27 cellular contexts compared by ENCODE assay signal in genomic region chr19:43553656-43554055, GRCh38. TPM values are rescaled to one million over a fixed set of nuclear protein-coding genes. Genes with fewer than 3 reads are reported as not detected.
DNase-seq lines count a peak whose midpoint lies in the region; ATAC-seq, FAIRE-seq and TF ChIP-seq lines count a peak whose summit lies in the region.
"Had no signal": no experiment of that assay in that cellular context is flagged by ENCODE, and none has a peak within 500 bp of the region (broad histone marks: within the 10 kb centered on the region; RNA-seq: fewer than 3 reads in every experiment).

No MANE protein-coding gene starts in this region.

- H3K4me3 Mint-ChIP-seq in activated T-cell treated with anti-CD3 and anti-CD28 coated beads, Interleukin-2, amount 50 U/mL, for 24 hours: no peak overlapping the region
- no peak overlapping the region for H3K4me3 Mint-ChIP-seq in stimulated activated effector memory CD8-positive, alpha-beta T cell treated with anti-CD3 and anti-CD28 coated beads, Interleukin-12 subunit alpha, Interleukin-12 subunit beta, amount 100 ng/mL, for 72 hours
- H3K4me3 Mint-ChIP-seq: CD4-positive, alpha-beta memory T cell had no signal

- no peaks in the 10 kb centered on the region for H3K9me3 Mint-ChIP-seq in activated T-cell treated with anti-CD3 and anti-CD28 coated beads, Interleukin-2, amount 50 U/mL, for 24 hours
- H3K9me3 Mint-ChIP-seq in stimulated activated effector memory CD8-positive, alpha-beta T cell treated with anti-CD3 and anti-CD28 coated beads, Interleukin-12 subunit alpha, Interleukin-12 subunit beta, amount 100 ng/mL, for 72 hours: no peaks in the 10 kb centered on the region
- H3K9me3 Mint-ChIP-seq: CD4-positive, alpha-beta memory T cell had no signal

- peak overlapping the region; percentile 73 for H3K27ac Mint-ChIP-seq in activated T-cell treated with anti-CD3 and anti-CD28 coated beads, Interleukin-2, amount 50 U/mL, for 24 hours
- peak overlapping the region; percentile 77 for H3K27ac Mint-ChIP-seq in stimulated activated effector memory CD8-positive, alpha-beta T cell treated with anti-CD3 and anti-CD28 coated beads, Interleukin-12 subunit alpha, Interleukin-12 subunit beta, amount 100 ng/mL, for 72 hours

- intact Hi-C loops in kidney (cut with DNase I): no loop called here

- H3K79me2 ChIP-seq in smooth muscle cell (ENCODE audit: low read depth): no peaks in the 10 kb centered on the region

- H4K20me1 ChIP-seq in smooth muscle cell (ENCODE audit: low read depth): no peaks in the 10 kb centered on the region

- no peak overlapping the region for H2AFZ ChIP-seq in smooth muscle cell (ENCODE audit: low read depth)

- H3K4me2 ChIP-seq in smooth muscle cell: no peak overlapping the region

- H3K36me3 ChIP-seq in kidney (ENCODE audit: control insufficient read depth in 1 of 2, insufficient read depth in 2 of 2, low read length in 2 of 2) (peaks cover 11 to 29% of the 10 kb centered on the region in 2 donors), smooth muscle cell (ENCODE audit: low read depth) (no peaks in the 10 kb centered on the region)

- H3F3A ChIP-seq in smooth muscle cell (ENCODE audit: low read depth): no peaks in the 10 kb centered on the region

- H3K36me3 Mint-ChIP-seq in activated T-cell treated with anti-CD3 and anti-CD28 coated beads, Interleukin-2, amount 50 U/mL, for 24 hours (ENCODE audit: low read depth): peaks cover 81% of the 10 kb centered on the region
- peaks cover 87% of the 10 kb centered on the region for H3K36me3 Mint-ChIP-seq in stimulated activated effector memory CD8-positive, alpha-beta T cell treated with anti-CD3 and anti-CD28 coated beads, Interleukin-12 subunit alpha, Interleukin-12 subunit beta, amount 100 ng/mL, for 72 hours

- H3K9me3 ChIP-seq in kidney (ENCODE audit: control insufficient read depth in 1 of 2, low read length in 2 of 2) (no peaks in the 10 kb centered on the region), smooth muscle cell (replicated peaks; ENCODE audit: low read depth) (no peaks in the 10 kb centered on the region)
- H3K9me3 ChIP-seq: MG63 had no signal

- WGBS in smooth muscle cell (ENCODE audit: low lambda C conversion rate): 97% methylated on average over 4 of the region's 4 CpGs

- TF ChIP-seq CTCF in kidney (IDR thresholded peaks at IDR 0.05; ENCODE audit: borderline replicate concordance, extremely low read depth, insufficient read depth): no peak
- TF ChIP-seq CTCF in smooth muscle cell (IDR thresholded peaks at IDR 0.05; ENCODE audit: borderline replicate concordance, insufficient read depth, poor library complexity, severe bottlenecking): no peak

- no peak for DNase-seq in activated T-cell treated with anti-CD3 and anti-CD28 coated beads, Interleukin-2, amount 50 U/mL, for 24 hours
- DNase-seq in activated T-cell treated with anti-CD3 and anti-CD28 coated beads for 4 hours: no peak
- DNase-seq in NCI-H82 treated with DMSO at 0.1 percent for 48 hours (lab: John Stamatoyannopoulos, UW; ENCODE audit: unreplicated experiment): peak; percentile 80
- DNase-seq in kidney: peak; percentile 7
- DNase-seq in stimulated activated effector memory CD8-positive, alpha-beta T cell treated with anti-CD3 and anti-CD28 coated beads, Interleukin-12 subunit alpha, Interleukin-12 subunit beta, amount 100 ng/mL, for 72 hours (ENCODE audit: low spot score in 2 of 2): no peak
- no peak for DNase-seq in activated effector memory CD4-positive, alpha-beta T cell treated with anti-CD3 and anti-CD28 coated beads, Interleukin-2, amount 50 U/mL, for 16 hours
- DNase-seq in SKM-1 treated with dmso at 0.1 percent for 144 hours (lab: John Stamatoyannopoulos, UW; ENCODE audit: unreplicated experiment): no peak
- DNase-seq in smooth muscle cell (lab: John Stamatoyannopoulos, UW; ENCODE audit: unreplicated experiment): no peak
- DNase-seq: 8988T; CD4-positive, alpha-beta memory T cell; DMS153; DND-41; IMR-90; KG1; MG63; NCI-H1105 treated with DMSO at 0.1 percent for 48 hours; NCI-H146; NCI-H1930; NCI-H2107; NCI-H526; SHP77 had no signal

- ATAC-seq in stimulated activated effector memory CD8-positive, alpha-beta T cell treated with anti-CD3 and anti-CD28 coated beads, Interleukin-12 subunit alpha, Interleukin-12 subunit beta, amount 100 ng/mL, for 72 hours: no peak
- ATAC-seq: Panc1 had no signal

- H3K27ac ChIP-seq in kidney (ENCODE audit: low read depth in 2 of 2, low read length in 2 of 2): no peak overlapping the region
- no peak overlapping the region for H3K27ac ChIP-seq in smooth muscle cell (ENCODE audit: low read depth)
- H3K27ac ChIP-seq: RWPE1 had no signal

- no peaks in the 10 kb centered on the region for H3K27me3 ChIP-seq in smooth muscle cell (ENCODE audit: low read depth)
- H3K27me3 ChIP-seq: MG63 had no signal

- no peaks in the 10 kb centered on the region for H3K4me1 ChIP-seq in kidney (ENCODE audit: control insufficient read depth in 1 of 2, insufficient read depth in 1 of 2, low read depth in 1 of 2, low read length in 2 of 2)
- no peaks in the 10 kb centered on the region for H3K4me1 ChIP-seq in smooth muscle cell (ENCODE audit: low read depth)

- H3K9ac ChIP-seq in kidney (ENCODE audit: low read length in 2 of 2) (no peak overlapping the region), smooth muscle cell (ENCODE audit: low read depth) (no peak overlapping the region)

- peaks cover 20% of the 10 kb centered on the region for H3K4me1 Mint-ChIP-seq in activated T-cell treated with anti-CD3 and anti-CD28 coated beads, Interleukin-2, amount 50 U/mL, for 24 hours (ENCODE audit: low read depth)
- H3K4me1 Mint-ChIP-seq in stimulated activated effector memory CD8-positive, alpha-beta T cell treated with anti-CD3 and anti-CD28 coated beads, Interleukin-12 subunit alpha, Interleukin-12 subunit beta, amount 100 ng/mL, for 72 hours: peaks cover 9% of the 10 kb centered on the region

- no peaks in the 10 kb centered on the region for H3K27me3 Mint-ChIP-seq in activated T-cell treated with anti-CD3 and anti-CD28 coated beads, Interleukin-2, amount 50 U/mL, for 24 hours
- H3K27me3 Mint-ChIP-seq: CD4-positive, alpha-beta memory T cell had no signal

- H3K4me3 ChIP-seq in kidney (ENCODE audit: low read length in 2 of 2) (no peak overlapping the region), smooth muscle cell (no peak overlapping the region)
- H3K4me3 ChIP-seq: MG63 had no signal

- FAIRE-seq in kidney (lab: Jason Lieb, UNC): no peak
- FAIRE-seq: GM12892, GM19239, H54 had no signal

RNA-seq across cellular contexts. Expression of gene ZNF575, which starts 20.7 kb away (rescaled TPM):
- total RNA-seq in kidney (3.1 TPM), smooth muscle cell (0.18 TPM in 1 of 2 replicates, not detected in the other)
- polyA plus RNA-seq in kidney (ENCODE audit: insufficient read depth, low read depth, low replicate concordance) (2.8 TPM), smooth muscle cell (1.7 and 2.4 TPM in 2 replicates)
- total RNA-seq: IMR-90, SK-MEL-5 had no signal

RNA-seq across cellular contexts. Expression of gene XRCC1, which starts 21.7 kb away (rescaled TPM):
- total RNA-seq in kidney (24.5 TPM), smooth muscle cell (19.0 and 24.9 TPM in 2 replicates)
- polyA plus RNA-seq in kidney (ENCODE audit: insufficient read depth, low read depth, low replicate concordance) (19.3 TPM), smooth muscle cell (35.1 and 43.0 TPM in 2 replicates)

RNA-seq across cellular contexts. Expression of gene PINLYP, which starts 21.9 kb away (rescaled TPM):
- 14.8 TPM for total RNA-seq in kidney
- polyA plus RNA-seq in kidney (ENCODE audit: insufficient read depth, low read depth, low replicate concordance): 41.8 TPM
- total RNA-seq in smooth muscle cell: 1.7 and 5.5 TPM in 2 replicates
- 2.2 and 8.3 TPM in 2 replicates for polyA plus RNA-seq in smooth muscle cell
- total RNA-seq: SK-MEL-5 had no signal

RNA-seq across cellular contexts. Expression of gene ETHE1, which starts 26.7 kb away (rescaled TPM):
- 61.3 TPM for total RNA-seq in kidney
- 81.8 TPM for polyA plus RNA-seq in kidney (ENCODE audit: insufficient read depth, low read depth, low replicate concordance)
- 45.4 and 61.1 TPM in 2 replicates for total RNA-seq in smooth muscle cell
- 57.6 and 61.4 TPM in 2 replicates for polyA plus RNA-seq in smooth muscle cell

RNA-seq across cellular contexts. Expression of gene IRGQ, which starts 42.3 kb away (rescaled TPM):
- total RNA-seq in kidney (24.2 TPM), smooth muscle cell (11.1 and 13.1 TPM in 2 replicates)
- polyA plus RNA-seq in kidney (ENCODE audit: insufficient read depth, low read depth, low replicate concordance) (9.5 TPM), smooth muscle cell (13.1 and 14.3 TPM in 2 replicates)

Comparison
In these comparisons a context has a peak if more than half of its experiments do, and no peak if none do; other contexts are left out.
1. DNase-seq: peak in NCI-H82 treated with DMSO at 0.1 percent for 48 hours (single experiment) and kidney (single experiment); none in activated T-cell treated with anti-CD3 and anti-CD28 coated beads, Interleukin-2, amount 50 U/mL, for 24 hours (single experiment), activated T-cell treated with anti-CD3 and anti-CD28 coated beads for 4 hours (single experiment), stimulated activated effector memory CD8-positive, alpha-beta T cell treated with anti-CD3 and anti-CD28 coated beads, Interleukin-12 subunit alpha, Interleukin-12 subunit beta, amount 100 ng/mL, for 72 hours (0 of 2), activated effector memory CD4-positive, alpha-beta T cell treated with anti-CD3 and anti-CD28 coated beads, Interleukin-2, amount 50 U/mL, for 16 hours (single experiment), SKM-1 treated with dmso at 0.1 percent for 144 hours (single experiment) and smooth muscle cell (single experiment).